1 cellular context compared by ENCODE assay signal in the genomic region with DNA sequence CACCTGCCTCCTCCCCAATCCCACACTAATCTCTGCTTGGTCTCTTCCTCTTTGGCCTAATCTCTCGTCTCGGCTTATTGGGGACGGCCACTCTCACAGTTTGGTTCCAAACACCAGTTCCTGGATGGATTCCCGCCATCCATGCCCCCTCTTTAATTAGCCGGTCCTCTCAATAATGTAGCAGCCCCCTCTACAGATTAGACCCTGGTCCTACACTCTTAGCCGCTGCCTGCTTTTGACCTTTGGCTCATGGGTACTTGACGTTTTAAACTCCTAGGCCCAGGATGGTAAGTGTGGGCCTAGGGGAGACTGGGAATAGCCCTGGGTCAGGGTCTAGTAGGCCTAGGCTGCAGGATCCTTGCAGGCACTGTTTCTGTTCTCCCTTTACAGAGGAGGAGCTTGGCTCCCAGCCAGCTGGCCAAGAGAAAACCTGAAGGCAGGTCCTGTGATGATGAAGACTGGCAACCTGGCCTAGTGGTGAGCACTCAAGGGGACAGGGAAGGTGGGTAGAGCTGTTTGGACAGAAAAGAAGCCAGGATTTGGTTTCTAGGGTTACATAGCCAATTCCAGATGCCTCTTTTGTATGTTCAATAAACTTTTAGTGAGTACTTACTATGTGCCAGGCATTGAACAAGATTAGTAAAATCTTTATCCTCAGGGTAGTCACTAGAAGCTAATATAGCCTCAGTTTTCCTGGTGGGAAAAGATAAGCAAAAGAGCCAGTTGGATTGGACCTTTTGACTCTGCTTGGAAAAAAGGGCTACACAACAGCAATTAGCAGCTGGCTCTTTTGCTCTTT.
TF ChIP-seq lines count a peak whose summit lies in the region.

No MANE protein-coding gene starts in this region.

TF ChIP-seq in WTC11, 78 proteins besides CTCF, POLR2A, EP300 and RAD21:
- TF ChIP-seq TEAD4 (CRISPR knock-in tag; IDR thresholded peaks at IDR 0.05) (no peak), MAX (CRISPR knock-in tag; IDR thresholded peaks at IDR 0.05) (no peak), SMAD3 (CRISPR knock-in tag; IDR thresholded peaks at IDR 0.05; ENCODE audit: borderline replicate concordance) (0 out of 2 replicates have a peak, but pooled peaks have one; percentile 21), ZBTB43 (CRISPR knock-in tag; IDR thresholded peaks at IDR 0.05) (no peak), PREB (CRISPR knock-in tag; IDR thresholded peaks at IDR 0.05; ENCODE audit: borderline replicate concordance) (no peak), NR2C2 (CRISPR knock-in tag; IDR thresholded peaks at IDR 0.05) (no peak), ZNF219 (CRISPR knock-in tag; IDR thresholded peaks at IDR 0.05; ENCODE audit: borderline replicate concordance) (no peak), CREM (CRISPR knock-in tag; IDR thresholded peaks at IDR 0.05) (no peak)
